Comparison of ENCODE assay signal across 8 cellular contexts in the genomic region with DNA sequence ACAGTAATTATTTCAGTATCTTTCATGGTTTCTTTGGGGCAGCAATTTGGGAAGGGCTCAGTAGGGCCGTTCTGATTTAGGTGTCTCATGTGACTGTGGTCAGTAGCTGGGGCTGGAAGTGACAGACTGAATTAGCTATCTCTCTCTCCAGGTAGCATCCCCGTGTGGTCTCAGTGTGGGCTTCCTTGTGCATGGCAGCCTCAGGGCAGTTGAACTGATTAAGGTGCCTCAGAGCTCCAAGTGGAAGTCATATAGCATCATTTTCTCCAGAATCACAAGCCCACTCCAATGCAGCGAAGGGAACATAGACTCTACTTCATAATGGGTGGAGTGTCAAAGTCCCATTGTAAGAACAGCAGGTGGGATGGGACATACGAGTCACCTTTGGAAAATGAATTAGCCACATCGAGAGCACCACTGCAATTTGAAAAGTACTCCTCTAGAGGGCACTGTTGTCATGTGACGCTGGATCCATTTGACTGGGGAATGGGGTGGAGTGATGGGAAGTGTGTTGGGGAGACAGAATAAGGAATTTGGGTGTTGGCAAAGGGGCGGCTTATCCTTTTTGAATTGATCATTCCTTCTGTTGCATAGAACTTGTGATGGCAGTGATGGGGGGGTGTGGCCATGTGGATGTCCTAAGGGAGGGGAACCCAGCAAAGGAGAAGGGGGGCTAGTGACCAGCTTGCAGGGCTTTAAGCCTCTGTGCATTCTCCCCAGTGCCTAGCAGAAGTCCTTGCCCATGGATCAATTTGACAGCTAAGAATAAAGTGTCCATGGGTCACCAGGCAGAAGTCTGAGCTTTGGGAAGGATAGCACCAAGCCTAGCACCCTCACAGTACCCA. TPM values are rescaled to one million over a fixed set of nuclear protein-coding genes. Genes with fewer than 3 reads are reported as not detected.
DNase-seq lines count a peak whose midpoint lies in the region; ATAC-seq and TF ChIP-seq lines count a peak whose summit lies in the region.

No MANE protein-coding gene starts in this region.

- no peaks in the 10 kb centered on the region for H3K9me3 ChIP-seq in CD4-positive, CD25-positive, alpha-beta regulatory T cell (ENCODE audit: control insufficient read depth in 2 of 2, low read length in 2 of 2)
- H3K9me3 ChIP-seq in neutrophil, result no peaks in the 10 kb centered on the region

- H3K4me3 Mint-ChIP-seq in CD4-positive, CD25-positive, alpha-beta regulatory T cell, result no peak overlapping the region
- H3K4me3 Mint-ChIP-seq in GM23338, result no peak overlapping the region
- H3K4me3 Mint-ChIP-seq in activated T-cell treated with anti-CD3 and anti-CD28 coated beads, Interleukin-2, amount 50 U/mL, for 24 hours, result no peak overlapping the region

- H3K27me3 Mint-ChIP-seq in CD4-positive, CD25-positive, alpha-beta regulatory T cell, result peaks cover 21% of the 10 kb centered on the region
- H3K27me3 Mint-ChIP-seq in GM23338 (ENCODE audit: insufficient read depth, low read depth, poor library complexity), result peaks cover 24% of the 10 kb centered on the region
- H3K27me3 Mint-ChIP-seq in activated T-cell treated with anti-CD3 and anti-CD28 coated beads, Interleukin-2, amount 50 U/mL, for 24 hours, result no peaks in the 10 kb centered on the region

- H3K27ac ChIP-seq in CD4-positive, CD25-positive, alpha-beta regulatory T cell (ENCODE audit: insufficient read depth, low read length, poor library complexity, severe bottlenecking), result no peak overlapping the region
- H3K27ac ChIP-seq in GM23338 (ENCODE audit: low read depth) (no peak overlapping the region), neutrophil (no peak overlapping the region)

- no peak overlapping the region for H3K4me2 ChIP-seq in GM23338

- H3K79me2 ChIP-seq in GM23338 (replicated peaks; ENCODE audit: insufficient read depth), result no peaks in the 10 kb centered on the region

- peaks cover 14% of the 10 kb centered on the region for H3K27me3 ChIP-seq in CD4-positive, CD25-positive, alpha-beta regulatory T cell (ENCODE audit: control insufficient read depth, insufficient read depth, low read length)
- H3K27me3 ChIP-seq in GM23338 (ENCODE audit: insufficient read depth), result no peaks in the 10 kb centered on the region
- H3K27me3 ChIP-seq in neutrophil, result peaks cover 21% of the 10 kb centered on the region

- no peaks in the 10 kb centered on the region for H3K9me2 ChIP-seq in GM23338 (ENCODE audit: insufficient read depth)

- H3K36me3 Mint-ChIP-seq in CD4-positive, CD25-positive, alpha-beta regulatory T cell, result no peaks in the 10 kb centered on the region
- H3K36me3 Mint-ChIP-seq in GM23338 (ENCODE audit: low read depth), result no peaks in the 10 kb centered on the region
- no peaks in the 10 kb centered on the region for H3K36me3 Mint-ChIP-seq in activated T-cell treated with anti-CD3 and anti-CD28 coated beads, Interleukin-2, amount 50 U/mL, for 24 hours (ENCODE audit: low read depth)

- H3F3A ChIP-seq in GM23338 (replicated peaks; ENCODE audit: low read depth), result no peaks in the 10 kb centered on the region

- TF ChIP-seq CTCF in GM23338 (conservative IDR thresholded peaks at IDR 0.05; ENCODE audit: low read depth in 2 of 2) (peak; percentile 93 to 98), foreskin fibroblast (IDR thresholded peaks at IDR 0.05; ENCODE audit: low read depth, low read length) (peak; percentile 76), neutrophil (IDR thresholded peaks at IDR 0.05) (peak; percentile 89)

- H3K27ac Mint-ChIP-seq in CD4-positive, CD25-positive, alpha-beta regulatory T cell, result peak overlapping the region in 1 of 3 donors; percentile 2
- no peak overlapping the region for H3K27ac Mint-ChIP-seq in GM23338
- H3K27ac Mint-ChIP-seq in activated T-cell treated with anti-CD3 and anti-CD28 coated beads, Interleukin-2, amount 50 U/mL, for 24 hours, result no peak overlapping the region

- H3K9me3 Mint-ChIP-seq in CD4-positive, CD25-positive, alpha-beta regulatory T cell, result peaks cover 0 to 4% (median 0%) of the 10 kb centered on the region in 7 donors
- no peaks in the 10 kb centered on the region for H3K9me3 Mint-ChIP-seq in GM23338
- H3K9me3 Mint-ChIP-seq in activated T-cell treated with anti-CD3 and anti-CD28 coated beads, Interleukin-2, amount 50 U/mL, for 24 hours, result no peaks in the 10 kb centered on the region

- ATAC-seq in CD4-positive, CD25-positive, alpha-beta regulatory T cell (ENCODE audit: low read depth in 2 of 2), result no peak
- ATAC-seq in GM23338 (peak; percentile 92), HG02885 (IDR thresholded peaks at IDR 0.05; ENCODE audit: poor library complexity, unreplicated experiment) (no peak), HG02588 (IDR thresholded peaks at IDR 0.05; ENCODE audit: unreplicated experiment) (no peak)

- no peaks in the 10 kb centered on the region for H3K4me1 ChIP-seq in CD4-positive, CD25-positive, alpha-beta regulatory T cell (ENCODE audit: control insufficient read depth, insufficient read depth, low read length, poor library complexity, severe bottlenecking)
- H3K4me1 ChIP-seq in GM23338 (ENCODE audit: insufficient read depth) (no peaks in the 10 kb centered on the region), neutrophil (ENCODE audit: control insufficient read depth in 1 of 2, insufficient read depth in 1 of 2, low read depth in 1 of 2, low read length in 1 of 2) (peaks cover 6 to 10% of the 10 kb centered on the region in 2 experiments)

- peaks cover 0 to 2% (median under 1%) of the 10 kb centered on the region in 4 donors for H3K4me1 Mint-ChIP-seq in CD4-positive, CD25-positive, alpha-beta regulatory T cell
- no peaks in the 10 kb centered on the region for H3K4me1 Mint-ChIP-seq in GM23338
- peaks cover 2% of the 10 kb centered on the region for H3K4me1 Mint-ChIP-seq in activated T-cell treated with anti-CD3 and anti-CD28 coated beads, Interleukin-2, amount 50 U/mL, for 24 hours (ENCODE audit: low read depth)

- peak in 2 of 3 donors; percentile 21 to 40 for DNase-seq in CD4-positive, CD25-positive, alpha-beta regulatory T cell
- DNase-seq in GM23338 (ENCODE audit: low spot score) (peak; percentile 88), NCI-H774 (lab: John Stamatoyannopoulos, UW) (peak; percentile 58), foreskin fibroblast (peak in 1 of 2 donors; percentile 51)
- DNase-seq in activated T-cell treated with anti-CD3 and anti-CD28 coated beads, Interleukin-2, amount 50 U/mL, for 24 hours, result peak; percentile 35

- no peaks in the 10 kb centered on the region for H4K20me1 ChIP-seq in GM23338 (replicated peaks; ENCODE audit: insufficient read depth)

- no peaks in the 10 kb centered on the region for H3K36me3 ChIP-seq in CD4-positive, CD25-positive, alpha-beta regulatory T cell (ENCODE audit: control insufficient read depth, insufficient read depth, low read length)
- no peaks in the 10 kb centered on the region for H3K36me3 ChIP-seq in GM23338 (ENCODE audit: insufficient read depth)
- no peaks in the 10 kb centered on the region for H3K36me3 ChIP-seq in neutrophil

- no peak overlapping the region for H3K4me3 ChIP-seq in CD4-positive, CD25-positive, alpha-beta regulatory T cell (ENCODE audit: low read depth, low read length)
- H3K4me3 ChIP-seq in GM23338 (no peak overlapping the region), foreskin fibroblast (ENCODE audit: low read depth in 1 of 2, low read length in 2 of 2) (no peak overlapping the region), neutrophil (ENCODE audit: low read depth in 1 of 2, low read length in 1 of 2) (no peak overlapping the region)

- H2AFZ ChIP-seq in GM23338, result no peak overlapping the region

TF ChIP-seq in GM23338, 12 proteins besides CTCF, POLR2A, EP300 and RAD21:
- TF ChIP-seq EZH2 (IDR thresholded peaks at IDR 0.05; ENCODE audit: low read depth, unreplicated experiment), result no peak
- TF ChIP-seq CREB1 (CRISPR knock-in tag; IDR thresholded peaks at IDR 0.05; ENCODE audit: low read depth), result peak; percentile 63
TF ChIP-seq in GM23338: peak in this region for 1.

RNA-seq across cellular contexts. Expression of gene FAM136A, which starts 39.3 kb away (rescaled TPM):
- 27.1 TPM for total RNA-seq in CD4-positive, CD25-positive, alpha-beta regulatory T cell
- 10 to 100 TPM; 26.2 to 35.1 (median 29.9) TPM for polyA plus RNA-seq in CD4-positive, CD25-positive, alpha-beta regulatory T cell
- total RNA-seq in GM23338 (2014; rRNA removed; shearing (Covaris generic)), result 115 and 122 TPM in 2 replicates
- 133 and 150 TPM in 2 replicates for polyA plus RNA-seq in GM23338 (2016; fragmentation: Nextera tagmentation; extraction: Ambion mirVana)

RNA-seq across cellular contexts. Expression of gene SNRPG, which starts 47.6 kb away (rescaled TPM):
- total RNA-seq in CD4-positive, CD25-positive, alpha-beta regulatory T cell, result 84.7 TPM
- polyA plus RNA-seq in CD4-positive, CD25-positive, alpha-beta regulatory T cell, result 100 to 1,000 TPM; 261 to 413 (median 305) TPM
- 275 and 450 TPM in 2 replicates for total RNA-seq in GM23338 (2014; rRNA removed; shearing (Covaris generic))
- polyA plus RNA-seq in GM23338 (2016; fragmentation: Nextera tagmentation; extraction: Ambion mirVana), result 1,584 and 1,653 TPM in 2 replicates
